In the genomic region with DNA sequence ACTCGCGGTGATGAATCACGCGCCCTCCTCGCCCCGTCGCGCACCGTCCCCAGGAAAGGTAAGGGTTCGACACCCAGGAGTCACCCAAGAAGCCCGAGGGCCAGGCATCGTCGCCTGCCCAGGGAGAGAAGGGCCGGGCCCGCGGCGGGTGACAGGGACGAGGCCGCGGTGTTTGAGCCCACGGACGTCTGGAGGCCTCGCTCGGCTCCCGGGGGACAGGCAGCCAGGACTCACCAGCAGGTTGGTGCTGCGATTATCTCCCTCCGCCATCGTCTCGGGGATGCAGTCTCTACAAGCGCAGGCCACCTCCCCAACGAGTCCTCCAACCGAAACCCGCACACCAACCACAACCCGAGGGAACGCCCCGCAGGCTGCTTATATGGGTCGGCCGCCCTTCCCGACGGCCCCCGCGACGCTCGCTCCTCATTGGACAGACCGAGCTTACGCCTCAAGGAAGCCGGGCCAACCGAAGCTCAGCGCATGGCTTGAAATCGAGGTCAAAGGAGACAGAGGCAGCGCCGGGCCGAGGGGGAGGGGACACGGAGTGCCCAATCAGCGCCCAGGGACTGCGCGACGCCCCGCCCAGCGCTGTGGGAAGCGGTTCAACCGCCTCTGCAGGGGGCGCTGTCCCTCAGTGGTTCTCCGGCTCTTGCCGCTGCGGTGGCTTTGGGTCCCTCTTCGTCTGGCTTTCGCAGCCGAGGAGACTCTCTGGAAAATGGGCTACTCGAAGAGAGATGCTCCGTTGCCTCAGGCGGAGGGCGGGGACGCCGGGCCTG, we compare ENCODE assay signal across 8 cellular contexts. TPM values are rescaled to one million over a fixed set of nuclear protein-coding genes. Genes with fewer than 3 reads are reported as not detected.
A peak's percentile ranks its signal among the peaks of the same experiment; 100 is the strongest.
DNase-seq lines count a peak whose midpoint lies in the region; ATAC-seq lines count a peak whose summit lies in the region.

A gene (minus strand): TSS at position 353 of the 776 bp plus-strand sequence. CDS start 83 bp downstream, at position 270.

- H3K9me3 Mint-ChIP-seq in effector memory CD8-positive, alpha-beta T cell: no peaks in the 10 kb centered on the region
- no peaks in the 10 kb centered on the region for H3K9me3 Mint-ChIP-seq in memory B cell

- peaks cover 36% of the 10 kb centered on the region for H3K36me3 Mint-ChIP-seq in effector memory CD8-positive, alpha-beta T cell (ENCODE audit: insufficient read depth)
- peaks cover 2% of the 10 kb centered on the region for H3K36me3 Mint-ChIP-seq in memory B cell

- H3K27me3 Mint-ChIP-seq in effector memory CD8-positive, alpha-beta T cell: no peaks in the 10 kb centered on the region
- no peaks in the 10 kb centered on the region for H3K27me3 Mint-ChIP-seq in memory B cell

- peaks cover 23 to 42% of the 10 kb centered on the region in 2 donors for H3K4me1 Mint-ChIP-seq in effector memory CD8-positive, alpha-beta T cell (ENCODE audit: low read depth in 2 of 2)
- peaks cover 15% of the 10 kb centered on the region for H3K4me1 Mint-ChIP-seq in memory B cell

- peak within 1 kb of the TSS; percentile 96 to 97 for H3K27ac Mint-ChIP-seq in effector memory CD8-positive, alpha-beta T cell
- H3K27ac Mint-ChIP-seq in memory B cell: peak within 1 kb of the TSS; percentile 90

- peak; percentile 97 for ATAC-seq in GM19468 (IDR thresholded peaks at IDR 0.05; ENCODE audit: extremely low read depth, unreplicated experiment)
- peak; percentile 88 for ATAC-seq in effector memory CD8-positive, alpha-beta T cell (replicated peaks)
- peak; percentile 89 for ATAC-seq in memory B cell (ENCODE audit: low read depth)

- DNase-seq in COLO668 (lab: John Stamatoyannopoulos, UW; ENCODE audit: unreplicated experiment) (peak; percentile 99), HT-29 (ENCODE audit: low spot score) (peak; percentile 98), NOMO-1 (lab: John Stamatoyannopoulos, UW; ENCODE audit: unreplicated experiment in 2 of 2) (peak; percentile 99), memory B cell (ENCODE audit: low spot score in 2 of 2) (peak; percentile 95 to 97)
- peak; percentile 96 to 98 for DNase-seq in activated CD8-positive, alpha-beta memory T cell treated with anti-CD3 and anti-CD28 coated beads for 4 hours (ENCODE audit: low read depth in 2 of 2)
- peak; percentile 97 to 99 (median 99) for DNase-seq in effector memory CD8-positive, alpha-beta T cell
- DNase-seq in stimulated activated CD8-positive, alpha-beta memory T cell treated with anti-CD3 and anti-CD28 coated beads, Interleukin-12 subunit alpha, Interleukin-12 subunit beta, amount 100 ng/mL, for 4 hours (ENCODE audit: low read depth): peak; percentile 96

- peak within 1 kb of the TSS; percentile 94 to 98 for H3K4me3 Mint-ChIP-seq in effector memory CD8-positive, alpha-beta T cell
- peak within 1 kb of the TSS; percentile 81 for H3K4me3 Mint-ChIP-seq in memory B cell

RNA-seq across cellular contexts. Expression of the gene that starts here (rescaled TPM):
- 208 and 221 TPM in 2 replicates for total RNA-seq in HT-29 (2014; rRNA removed; shearing (Covaris generic))

Comparison
In these comparisons a context has a peak if more than half of its experiments do, and no peak if none do; other contexts are left out.
1. Peak in every context shown above with its lines: DNase-seq and ATAC-seq.